Comparison of ENCODE assay signal across 1 cellular context in the genomic region with DNA sequence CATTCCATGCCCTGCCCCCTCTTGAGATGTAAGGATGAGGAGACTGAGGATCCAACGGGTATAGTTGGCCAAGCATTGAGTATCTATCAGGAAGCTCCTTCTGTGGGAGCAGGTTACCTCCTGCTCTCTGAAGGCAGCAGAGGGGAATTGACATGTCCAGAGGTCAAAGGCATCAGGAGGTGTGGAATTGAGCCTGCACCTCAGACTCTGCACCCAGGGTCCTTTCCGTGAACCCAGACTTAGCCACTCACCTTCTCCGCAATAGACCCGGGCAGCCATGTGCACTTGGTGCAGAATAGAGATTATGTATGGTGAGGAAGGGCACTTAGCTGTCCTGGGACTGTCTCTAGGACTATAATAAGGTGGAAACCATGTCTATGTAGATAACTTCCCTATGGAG.
TF ChIP-seq lines count a peak whose summit lies in the region.

No MANE protein-coding gene starts in this region.

TF ChIP-seq in H1, 55 proteins besides CTCF, POLR2A, EP300 and RAD21 (continued from another document):
- TF ChIP-seq, protein P1, sequence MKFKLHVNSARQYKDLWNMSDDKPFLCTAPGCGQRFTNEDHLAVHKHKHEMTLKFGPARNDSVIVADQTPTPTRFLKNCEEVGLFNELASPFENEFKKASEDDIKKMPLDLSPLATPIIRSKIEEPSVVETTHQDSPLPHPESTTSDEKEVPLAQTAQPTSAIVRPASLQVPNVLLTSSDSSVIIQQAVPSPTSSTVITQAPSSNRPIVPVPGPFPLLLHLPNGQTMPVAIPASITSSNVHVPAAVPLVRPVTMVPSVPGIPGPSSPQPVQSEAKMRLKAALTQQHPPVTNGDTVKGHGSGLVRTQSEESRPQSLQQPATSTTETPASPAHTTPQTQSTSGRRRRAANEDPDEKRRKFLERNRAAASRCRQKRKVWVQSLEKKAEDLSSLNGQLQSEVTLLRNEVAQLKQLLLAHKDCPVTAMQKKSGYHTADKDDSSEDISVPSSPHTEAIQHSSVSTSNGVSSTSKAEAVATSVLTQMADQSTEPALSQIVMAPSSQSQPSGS (IDR thresholded peaks at IDR 0.05; ENCODE audit: low read length): no peak
- TF ChIP-seq JUND (IDR thresholded peaks at IDR 0.05; ENCODE audit: low read length): no peak
- no peak for TF ChIP-seq FOSL1 (IDR thresholded peaks at IDR 0.05; ENCODE audit: insufficient read depth, low read depth, low read length)
- TF ChIP-seq RXRA (IDR thresholded peaks at IDR 0.05; ENCODE audit: insufficient read depth, low read depth, low read length): no peak
- TF ChIP-seq BRCA1 (IDR thresholded peaks at IDR 0.05; ENCODE audit: low read depth, low read length): no peak
- no peak for TF ChIP-seq SAP30 (IDR thresholded peaks at IDR 0.05; ENCODE audit: insufficient read depth, insufficient replicate concordance, low read length)
- TF ChIP-seq CHD2 (IDR thresholded peaks at IDR 0.05; ENCODE audit: low read length): no peak
- no peak for TF ChIP-seq POLR2AphosphoS5 (IDR thresholded peaks at IDR 0.05; ENCODE audit: low read depth, low read length)
- TF ChIP-seq CEBPB (IDR thresholded peaks at IDR 0.05; ENCODE audit: low read depth, low read length): no peak
- TF ChIP-seq NRF1 (IDR thresholded peaks at IDR 0.05; ENCODE audit: low read depth, low read length): no peak
- no peak for TF ChIP-seq CBX5 (IDR thresholded peaks at IDR 0.05; ENCODE audit: low read depth, low read length)
- TF ChIP-seq CTBP2 (IDR thresholded peaks at IDR 0.05; ENCODE audit: borderline replicate concordance, insufficient read depth, insufficient read length, low read length): no peak
- TF ChIP-seq SP1 (IDR thresholded peaks at IDR 0.05; ENCODE audit: low read depth, low read length): no peak
- no peak for TF ChIP-seq BCL11A (IDR thresholded peaks at IDR 0.05; ENCODE audit: low read depth in 2 of 2, low read length in 2 of 2)
- TF ChIP-seq, protein P2, sequence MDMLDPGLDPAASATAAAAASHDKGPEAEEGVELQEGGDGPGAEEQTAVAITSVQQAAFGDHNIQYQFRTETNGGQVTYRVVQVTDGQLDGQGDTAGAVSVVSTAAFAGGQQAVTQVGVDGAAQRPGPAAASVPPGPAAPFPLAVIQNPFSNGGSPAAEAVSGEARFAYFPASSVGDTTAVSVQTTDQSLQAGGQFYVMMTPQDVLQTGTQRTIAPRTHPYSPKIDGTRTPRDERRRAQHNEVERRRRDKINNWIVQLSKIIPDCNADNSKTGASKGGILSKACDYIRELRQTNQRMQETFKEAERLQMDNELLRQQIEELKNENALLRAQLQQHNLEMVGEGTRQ (IDR thresholded peaks at IDR 0.05; ENCODE audit: low read length): no peak
TF ChIP-seq in H1: peak in this region for 0.
